In genomic region chr2:40310303-40310702, GRCh38 we compare ENCODE assay signal across 7 cellular contexts.
"Had no signal": no experiment of that assay in that cellular context is flagged by ENCODE, and none has a peak within 500 bp of the region (broad histone marks: within the 10 kb centered on the region; RNA-seq: fewer than 3 reads in every experiment).

No MANE protein-coding gene starts in this region.

- H3K27ac Mint-ChIP-seq: GM23338, H9 had no signal

- ATAC-seq: GM23338 had no signal

- H3K4me3 ChIP-seq: GM23338 had no signal

- H3K4me3 Mint-ChIP-seq: GM23338, H9 had no signal

- FAIRE-seq: H1, H54, HTR-8/SVneo had no signal

- H3K4me1 Mint-ChIP-seq: GM23338, H9 had no signal

- DNase-seq: H9, HCEC 1CT, IMR-90 had no signal
